ENCODE assay signal across 19 cellular contexts in genomic region chr11:32658639-32659406, GRCh38.
DNase-seq lines count a peak whose midpoint lies in the region; ATAC-seq and TF ChIP-seq lines count a peak whose summit lies in the region.
"Had no signal": no experiment of that assay in that cellular context is flagged by ENCODE, and none has a peak within 500 bp of the region (broad histone marks: within the 10 kb centered on the region; RNA-seq: fewer than 3 reads in every experiment).

No MANE protein-coding gene starts in this region.

- H3K27me3 ChIP-seq in foreskin keratinocyte = no peaks in the 10 kb centered on the region
- no peaks in the 10 kb centered on the region for H3K27me3 ChIP-seq in vagina
- H3K27me3 ChIP-seq: spleen had no signal

- peak; percentile 89 for ATAC-seq in foreskin keratinocyte
- no peak for ATAC-seq in GM18909 (IDR thresholded peaks at IDR 0.05; ENCODE audit: poor library complexity, unreplicated experiment)
- ATAC-seq: heart right ventricle, left colon, pancreas had no signal

- H3K9me3 Mint-ChIP-seq in activated T-helper 2 cell treated with anti-CD3 and anti-CD28 coated beads, Interferon-gamma antibody, Interleukin-2, Interleukin-4, amounts not matched to agents 10 μg/mL and 5 μg/mL and 100 μg/mL, durations not matched to agents 14 hours and 24 hours and 36 hours = no peaks in the 10 kb centered on the region

- peaks cover 16% of the 10 kb centered on the region for H3K4me1 ChIP-seq in foreskin keratinocyte
- H3K4me1 ChIP-seq in vagina = no peaks in the 10 kb centered on the region
- H3K4me1 ChIP-seq: heart right ventricle, pancreas, spleen had no signal

- peaks cover 9% of the 10 kb centered on the region for H3K4me1 Mint-ChIP-seq in activated T-helper 2 cell treated with anti-CD3 and anti-CD28 coated beads, Interferon-gamma antibody, Interleukin-2, Interleukin-4, amounts not matched to agents 10 μg/mL and 5 μg/mL and 100 μg/mL, durations not matched to agents 14 hours and 24 hours and 36 hours (ENCODE audit: low read depth)
- H3K4me1 Mint-ChIP-seq: B cell, IgD-negative memory B cell had no signal

- no peak for TF ChIP-seq POLR2A in vagina (IDR thresholded peaks at IDR 0.05)

- H3K36me3 Mint-ChIP-seq in activated T-helper 2 cell treated with anti-CD3 and anti-CD28 coated beads, Interferon-gamma antibody, Interleukin-2, Interleukin-4, amounts not matched to agents 10 μg/mL and 5 μg/mL and 100 μg/mL, durations not matched to agents 14 hours and 24 hours and 36 hours (ENCODE audit: low read depth) = no peaks in the 10 kb centered on the region
- H3K36me3 Mint-ChIP-seq: IgD-negative memory B cell had no signal

- H3K4me3 Mint-ChIP-seq in activated T-helper 2 cell treated with anti-CD3 and anti-CD28 coated beads, Interferon-gamma antibody, Interleukin-2, Interleukin-4, amounts not matched to agents 10 μg/mL and 5 μg/mL and 100 μg/mL, durations not matched to agents 14 hours and 24 hours and 36 hours (ENCODE audit: low read depth) = no peak overlapping the region
- H3K4me3 Mint-ChIP-seq: B cell, IgD-negative memory B cell had no signal

- peaks cover 8% of the 10 kb centered on the region for H3K27me3 Mint-ChIP-seq in activated T-helper 2 cell treated with anti-CD3 and anti-CD28 coated beads, Interferon-gamma antibody, Interleukin-2, Interleukin-4, amounts not matched to agents 10 μg/mL and 5 μg/mL and 100 μg/mL, durations not matched to agents 14 hours and 24 hours and 36 hours (ENCODE audit: low read depth)

- intact Hi-C loops in activated T-helper 2 cell treated with anti-CD3 and anti-CD28 coated beads, Interferon-gamma antibody, Interleukin-2, Interleukin-4, amounts not matched to agents 10 μg/mL and 5 μg/mL and 100 μg/mL, durations not matched to agents 14 hours and 24 hours and 36 hours (cut with micrococcal nuclease) = no loop called here
- intact Hi-C loops in vagina (cut with DNase I) = no loop called here

- peak overlapping the region; percentile 70 for H3K27ac ChIP-seq in foreskin keratinocyte
- no peak overlapping the region for H3K27ac ChIP-seq in vagina
- H3K27ac ChIP-seq: heart right ventricle, pancreas, spleen had no signal

- no peaks in the 10 kb centered on the region for H3K9me3 ChIP-seq in vagina
- H3K9me3 ChIP-seq: pancreas had no signal

- no peak for TF ChIP-seq CTCF in foreskin keratinocyte (conservative IDR thresholded peaks at IDR 0.05)
- TF ChIP-seq CTCF in vagina (IDR thresholded peaks at IDR 0.05) = no peak

- peak overlapping the region; percentile 47 for H3K27ac Mint-ChIP-seq in activated T-helper 2 cell treated with anti-CD3 and anti-CD28 coated beads, Interferon-gamma antibody, Interleukin-2, Interleukin-4, amounts not matched to agents 10 μg/mL and 5 μg/mL and 100 μg/mL, durations not matched to agents 14 hours and 24 hours and 36 hours
- H3K27ac Mint-ChIP-seq: B cell, IgD-negative memory B cell had no signal

- DNase-seq in EH (ENCODE audit: low read depth) = peak; percentile 26
- peak; percentile 32 for DNase-seq in HPDE6-E6E7 (ENCODE audit: extremely low spot score)
- DNase-seq in activated T-helper 2 cell treated with anti-CD3 and anti-CD28 coated beads, Interferon-gamma antibody, Interleukin-2, Interleukin-4, amounts not matched to agents 10 μg/mL and 5 μg/mL and 100 μg/mL, durations not matched to agents 14 hours and 24 hours and 36 hours (ENCODE audit: low spot score) = no peak
- DNase-seq in foreskin keratinocyte = peak; percentile 77 to 90
- no peak for DNase-seq in HK-2 (ENCODE audit: unreplicated experiment)
- DNase-seq in vagina (ENCODE audit: extremely low spot score in 2 of 2) = no peak
- DNase-seq in activated CD8-positive, alpha-beta memory T cell treated with anti-CD3 and anti-CD28 coated beads, Interleukin-2, amount 50 U/mL, for 48 hours = no peak
- DNase-seq: cerebellar nuclear complex; GOT3; heart right ventricle; left colon; NCI-H1092 treated with DMSO at 0.1 percent for 48 hours; NCI-H2171 treated with DMSO at 0.1 percent for 48 hours; pancreas; spleen; stimulated activated naive CD4-positive, alpha-beta T cell treated with Interleukin-2 at 50 U/mL for 16 hours had no signal

- H3K36me3 ChIP-seq in vagina = no peaks in the 10 kb centered on the region
- H3K36me3 ChIP-seq: heart right ventricle, pancreas, spleen had no signal

- no peak overlapping the region for H3K4me3 ChIP-seq in vagina
- H3K4me3 ChIP-seq: heart right ventricle, pancreas, spleen had no signal

Comparison
In these comparisons a context has a peak if more than half of its experiments do, and no peak if none do; other contexts are left out.
1. DNase-seq: peak in EH (single experiment), HPDE6-E6E7 (single experiment) and foreskin keratinocyte (2 of 2); none in activated T-helper 2 cell treated with anti-CD3 and anti-CD28 coated beads, Interferon-gamma antibody, Interleukin-2, Interleukin-4, amounts not matched to agents 10 μg/mL and 5 μg/mL and 100 μg/mL, durations not matched to agents 14 hours and 24 hours and 36 hours (single experiment), HK-2 (single experiment), vagina (0 of 2) and activated CD8-positive, alpha-beta memory T cell treated with anti-CD3 and anti-CD28 coated beads, Interleukin-2, amount 50 U/mL, for 48 hours (single experiment).